Comparison of ENCODE assay signal across 8 cellular contexts in genomic region chr6:30541515-30542403, GRCh38. TPM values are rescaled to one million over a fixed set of nuclear protein-coding genes. Genes with fewer than 3 reads are reported as not detected.
A peak's percentile ranks its signal among the peaks of the same experiment; 100 is the strongest.
DNase-seq lines count a peak whose midpoint lies in the region; ATAC-seq lines count a peak whose summit lies in the region.

No MANE protein-coding gene starts in this region.

- no peak overlapping the region for H2BK5ac ChIP-seq in mesenchymal stem cell (ENCODE audit: low read depth, low read length, poor library complexity, severe bottlenecking)

- H2BK15ac ChIP-seq in mesenchymal stem cell (ENCODE audit: low read depth, poor library complexity, severe bottlenecking) = no peak overlapping the region

- 28% methylated on average over 21 of the region's 23 CpGs for WGBS in mesenchymal stem cell

- DNase-seq in EH (ENCODE audit: low read depth) (peak; percentile 80), HUDEP-2 (lab: John Stamatoyannopoulos, UW; ENCODE audit: unreplicated experiment in 76 of 76) (peak in 73 of 76 experiments; percentile 10 to 86 (median 66)), NOMO-1 treated with DMSO at 0.1 percent for 48 hours (lab: John Stamatoyannopoulos, UW; ENCODE audit: unreplicated experiment) (peak; percentile 76), mesenchymal stem cell (peak; percentile 85)
- peak in 2 of 3 experiments; percentile 50 to 67 for DNase-seq in activated CD8-positive, alpha-beta memory T cell treated with anti-CD3 and anti-CD28 coated beads for 48 hours (ENCODE audit: low read depth in 2 of 3, low spot score in 2 of 3)
- DNase-seq in stimulated activated CD8-positive, alpha-beta memory T cell treated with anti-CD3 and anti-CD28 coated beads, Interleukin-12 subunit alpha, Interleukin-12 subunit beta, amount 100 ng/mL, for 24 hours (ENCODE audit: extremely low read depth) = peak; percentile 33

- no peak overlapping the region for H3K9ac ChIP-seq in endocrine pancreas (ENCODE audit: control insufficient read depth, insufficient read depth, low read length)
- H3K9ac ChIP-seq in mesenchymal stem cell (ENCODE audit: low read length) = peak overlapping the region; percentile 65

- no peak overlapping the region for H4K91ac ChIP-seq in mesenchymal stem cell (ENCODE audit: low read length)

- H3K4me2 ChIP-seq in mesenchymal stem cell (ENCODE audit: low read length, poor library complexity, severe bottlenecking) = peak overlapping the region; percentile 80

- peaks cover 3% of the 10 kb centered on the region for H3K79me1 ChIP-seq in mesenchymal stem cell (replicated peaks; ENCODE audit: low read length, poor library complexity, severe bottlenecking)

- no peak overlapping the region for H3K14ac ChIP-seq in mesenchymal stem cell (ENCODE audit: low read length in 2 of 2)

- H2AFZ ChIP-seq in mesenchymal stem cell (ENCODE audit: low read depth, low read length) = no peak overlapping the region

- no peak overlapping the region for H4K8ac ChIP-seq in mesenchymal stem cell (ENCODE audit: low read length)

- H3K4ac ChIP-seq in mesenchymal stem cell (ENCODE audit: low read depth in 1 of 2, low read length in 2 of 2) = no peak overlapping the region

- no peaks in the 10 kb centered on the region for H3K9me3 ChIP-seq in endocrine pancreas (ENCODE audit: control insufficient read depth, low read length)
- no peaks in the 10 kb centered on the region for H3K9me3 ChIP-seq in mesenchymal stem cell (ENCODE audit: control insufficient read depth, low read length)

- H3K36me3 ChIP-seq in endocrine pancreas (ENCODE audit: control insufficient read depth, insufficient read depth, low read length) = no peaks in the 10 kb centered on the region
- peaks cover 16 to 39% of the 10 kb centered on the region in 2 experiments for H3K36me3 ChIP-seq in mesenchymal stem cell (ENCODE audit: control insufficient read depth in 1 of 2, insufficient read depth in 2 of 2, low read depth in 1 of 2, low read length in 2 of 2)

- no peak overlapping the region for H2BK12ac ChIP-seq in mesenchymal stem cell (ENCODE audit: low read length in 2 of 2)

- H3K18ac ChIP-seq in mesenchymal stem cell (ENCODE audit: low read depth in 1 of 2, low read length in 2 of 2) = no peak overlapping the region

- no peak for ATAC-seq in HG02884 (IDR thresholded peaks at IDR 0.05; ENCODE audit: unreplicated experiment)

- H3K4me1 ChIP-seq in endocrine pancreas (ENCODE audit: control insufficient read depth, insufficient read depth, low read length) = no peaks in the 10 kb centered on the region
- no peaks in the 10 kb centered on the region for H3K4me1 ChIP-seq in mesenchymal stem cell (ENCODE audit: control insufficient read depth, insufficient read depth, low read depth, low read length)

- no peak overlapping the region for H3K23ac ChIP-seq in mesenchymal stem cell (ENCODE audit: low read length in 2 of 2)

- H3K27me3 ChIP-seq in endocrine pancreas (ENCODE audit: control insufficient read depth, insufficient read depth, low read length) = no peaks in the 10 kb centered on the region
- no peaks in the 10 kb centered on the region for H3K27me3 ChIP-seq in mesenchymal stem cell (ENCODE audit: control insufficient read depth in 1 of 2, insufficient read depth in 1 of 2, low read length in 2 of 2)

- H2AK5ac ChIP-seq in mesenchymal stem cell (ENCODE audit: low read length, severe bottlenecking) = no peak overlapping the region

- no peak overlapping the region for H2BK120ac ChIP-seq in mesenchymal stem cell (ENCODE audit: low read depth, low read length)

- no peak overlapping the region for H3K27ac ChIP-seq in mesenchymal stem cell (ENCODE audit: low read length, poor library complexity, severe bottlenecking)

- peak overlapping the region; percentile 50 for H3K4me3 ChIP-seq in endocrine pancreas (ENCODE audit: control insufficient read depth, insufficient read depth, low read length)
- peak overlapping the region in 1 of 2 experiments; percentile 62 for H3K4me3 ChIP-seq in mesenchymal stem cell (ENCODE audit: insufficient read depth in 1 of 2, low read depth in 1 of 2, low read length in 2 of 2)

RNA-seq across cellular contexts. Expression of gene GNL1, which starts 14.5 kb away (rescaled TPM):
- 38.9 TPM for polyA plus RNA-seq in mesenchymal stem cell (2013, experiment 1 of 2)
- polyA plus RNA-seq in mesenchymal stem cell (2013, experiment 2 of 2) = 36.3 TPM

RNA-seq across cellular contexts. Expression of gene PRR3, which starts 15.3 kb away (rescaled TPM):
- polyA plus RNA-seq in mesenchymal stem cell (2013, experiment 1 of 2) = 14.0 TPM
- 13.0 TPM for polyA plus RNA-seq in mesenchymal stem cell (2013, experiment 2 of 2)

RNA-seq across cellular contexts. Expression of gene ABCF1, which starts 29.5 kb away (rescaled TPM):
- polyA plus RNA-seq in mesenchymal stem cell (2013, experiment 1 of 2) = 50.0 TPM
- 49.7 TPM for polyA plus RNA-seq in mesenchymal stem cell (2013, experiment 2 of 2)

RNA-seq across cellular contexts. Expression of gene HLA-E, which starts 52.5 kb away (rescaled TPM):
- 151 TPM for polyA plus RNA-seq in mesenchymal stem cell (2013, experiment 1 of 2)
- 150 TPM for polyA plus RNA-seq in mesenchymal stem cell (2013, experiment 2 of 2)

Comparison
In these comparisons a context has a peak if more than half of its experiments do, and no peak if none do; other contexts are left out.
1. DNase-seq: peak in every context shown above with its lines; median percentile 85 in mesenchymal stem cell; 80 in EH; 76 in NOMO-1 treated with DMSO at 0.1 percent for 48 hours; 66 in HUDEP-2; 58 in activated CD8-positive, alpha-beta memory T cell treated with anti-CD3 and anti-CD28 coated beads for 48 hours; 33 in stimulated activated CD8-positive, alpha-beta memory T cell treated with anti-CD3 and anti-CD28 coated beads, Interleukin-12 subunit alpha, Interleukin-12 subunit beta, amount 100 ng/mL, for 24 hours.